1 cellular context compared by ENCODE assay signal in genomic region chr3:143001369-143002082, GRCh38.
TF ChIP-seq lines count a peak whose summit lies in the region.

TSS of gene U2SURP (plus strand) at chr3:143001570. CDS start at chr3:143001629, 59 bp downstream.

TF ChIP-seq in HepG2, 621 proteins besides CTCF, POLR2A, EP300 and RAD21 (continued from another document and continues in another):
- TF ChIP-seq MED13 (CRISPR knock-in tag; IDR thresholded peaks at IDR 0.05), result peak; percentile 74; the same call in 1 of the 2 replicates
- peak; percentile 58; the same call in 1 of the 2 replicates for TF ChIP-seq NFAT5 (CRISPR knock-in tag; IDR thresholded peaks at IDR 0.05)
- peak; percentile 69 for TF ChIP-seq PAXIP1 (CRISPR knock-in tag; conservative IDR thresholded peaks at IDR 0.05)
- peak; percentile 89; the same call in 1 of the 2 replicates for TF ChIP-seq KDM5B (CRISPR knock-in tag; IDR thresholded peaks at IDR 0.05; ENCODE audit: borderline replicate concordance)
- TF ChIP-seq MXI1 (IDR thresholded peaks at IDR 0.05; ENCODE audit: borderline replicate concordance, low read depth, low read length), result peak; percentile 66; the same call in 1 of the 3 replicates
- TF ChIP-seq AKNA (CRISPR knock-in tag; IDR thresholded peaks at IDR 0.05; ENCODE audit: borderline replicate concordance), result peak; percentile 79; the same call in 1 of the 2 replicates
- TF ChIP-seq PRPF4 (IDR thresholded peaks at IDR 0.05; ENCODE audit: low read depth, low read length, poor library complexity, severe bottlenecking), result no peak
- peak; percentile 35; the same call in 1 of the 2 replicates for TF ChIP-seq ATF3 (CRISPR knock-in tag; IDR thresholded peaks at IDR 0.05)
- peak; percentile 94 for TF ChIP-seq IKZF5 (CRISPR knock-in tag; IDR thresholded peaks at IDR 0.05)
- no peak for TF ChIP-seq TBP (CRISPR knock-in tag; IDR thresholded peaks at IDR 0.05)
- peak; percentile 60; the same call in 1 of the 2 replicates for TF ChIP-seq ZSCAN12 (CRISPR knock-in tag; IDR thresholded peaks at IDR 0.05)
- TF ChIP-seq ZNF891 (CRISPR knock-in tag; IDR thresholded peaks at IDR 0.05), result peak; percentile 98
- peak; percentile 92 for TF ChIP-seq ZNF557 (CRISPR knock-in tag; IDR thresholded peaks at IDR 0.05)
- TF ChIP-seq RFX3 (CRISPR knock-in tag; IDR thresholded peaks at IDR 0.05), result no peak
- TF ChIP-seq ZNF136 (CRISPR knock-in tag; IDR thresholded peaks at IDR 0.05; ENCODE audit: low read depth), result 0 out of 2 replicates have a peak, but pooled peaks have one; percentile 29
- peak; percentile 70; the same call in 1 of the 2 replicates for TF ChIP-seq SALL2 (CRISPR knock-in tag; IDR thresholded peaks at IDR 0.05)
- no peak for TF ChIP-seq SP1 (IDR thresholded peaks at IDR 0.05)
- TF ChIP-seq SP1 (CRISPR knock-in tag; IDR thresholded peaks at IDR 0.05), result peak; percentile 71
- 0 out of 2 replicates have a peak, but pooled peaks have one; percentile 78 for TF ChIP-seq ZNF367 (CRISPR knock-in tag; IDR thresholded peaks at IDR 0.05; ENCODE audit: borderline replicate concordance)
- TF ChIP-seq ZNF609 (CRISPR knock-in tag; IDR thresholded peaks at IDR 0.05; ENCODE audit: borderline replicate concordance), result peak; percentile 84
- 0 out of 2 replicates have a peak, but pooled peaks have one; percentile 50 for TF ChIP-seq AHR (CRISPR knock-in tag; IDR thresholded peaks at IDR 0.05)
- TF ChIP-seq GTF3A (CRISPR knock-in tag; conservative IDR thresholded peaks at IDR 0.05), result no peak
- no peak for TF ChIP-seq LBX2 (CRISPR knock-in tag; IDR thresholded peaks at IDR 0.05; ENCODE audit: borderline replicate concordance)
- TF ChIP-seq ZNF292 (CRISPR knock-in tag; IDR thresholded peaks at IDR 0.05; ENCODE audit: borderline replicate concordance, low read depth), result peak; percentile 32; the same call in 1 of the 2 replicates
- peak; percentile 51 for TF ChIP-seq ZNF547 (CRISPR knock-in tag; IDR thresholded peaks at IDR 0.05)
- TF ChIP-seq ZNF781 (CRISPR knock-in tag; IDR thresholded peaks at IDR 0.05; ENCODE audit: borderline replicate concordance, not compliant biosample characterization), result no peak
- TF ChIP-seq RNF2 (conservative IDR thresholded peaks at IDR 0.05; ENCODE audit: low read depth), result no peak; the same call in 1 of the 2 replicates
- TF ChIP-seq ZNF879 (CRISPR knock-in tag; IDR thresholded peaks at IDR 0.05), result no peak
- no peak for TF ChIP-seq ZMYM2 (CRISPR knock-in tag; IDR thresholded peaks at IDR 0.05)
- TF ChIP-seq ZNF570 (CRISPR knock-in tag; IDR thresholded peaks at IDR 0.05; ENCODE audit: borderline replicate concordance), result no peak; the same call in 1 of the 2 replicates
- TF ChIP-seq KLF16 (CRISPR knock-in tag; IDR thresholded peaks at IDR 0.05), result peak in 1 of 2 experiments; percentile 97; a peak in 2 of 4 replicates
- 0 out of 2 replicates have a peak, but pooled peaks have one; percentile 52 for TF ChIP-seq MAF1 (CRISPR knock-in tag; IDR thresholded peaks at IDR 0.05; ENCODE audit: borderline replicate concordance)
- TF ChIP-seq ZFP82 (CRISPR knock-in tag; IDR thresholded peaks at IDR 0.05; ENCODE audit: borderline replicate concordance), result no peak
- peak; percentile 91 for TF ChIP-seq HDAC1 (CRISPR knock-in tag; IDR thresholded peaks at IDR 0.05)
- peak; percentile 78 for TF ChIP-seq RBFOX2 (IDR thresholded peaks at IDR 0.05; ENCODE audit: low read depth, low read length)
- TF ChIP-seq DRAP1 (CRISPR knock-in tag; IDR thresholded peaks at IDR 0.05), result peak; percentile 89
- TF ChIP-seq ZNF30 (CRISPR knock-in tag; IDR thresholded peaks at IDR 0.05), result peak; percentile 89; the same call in 1 of the 2 replicates
- TF ChIP-seq ZNF580 (CRISPR knock-in tag; IDR thresholded peaks at IDR 0.05; ENCODE audit: borderline replicate concordance, low read depth), result peak; percentile 97; the same call in 1 of the 2 replicates
